In genomic region chr9:133121200-133122166, GRCh38 we compare ENCODE assay signal across 1 cellular context.
TF ChIP-seq lines count a peak whose summit lies in the region.

RALGDS (minus strand) TSS chr9:133121240; CDS start chr9:133121154, 86 bp downstream.

TF ChIP-seq in K562, 482 proteins besides CTCF, POLR2A, EP300 and RAD21 (continued from another document and continues in another):
- TF ChIP-seq USF1 (CRISPR knock-in tag; IDR thresholded peaks at IDR 0.05) (peak; percentile 59), MTA1 (IDR thresholded peaks at IDR 0.05; ENCODE audit: borderline replicate concordance) (peak; percentile 42; the same call in 1 of the 2 replicates), ZNF592 (IDR thresholded peaks at IDR 0.05) (peak; percentile 25; the same call in 1 of the 2 replicates), ZNF507 (tag; conservative IDR thresholded peaks at IDR 0.05) (no peak), ATF3 (IDR thresholded peaks at IDR 0.05) (peak; percentile 47; the same call in 1 of the 2 replicates), ATF3 (CRISPR knock-in tag; conservative IDR thresholded peaks at IDR 0.05) (no peak), ZNF174 (CRISPR knock-in tag; IDR thresholded peaks at IDR 0.05) (no peak), FOSL1 (tag; conservative IDR thresholded peaks at IDR 0.05) (0 out of 2 replicates have a peak, but pooled peaks have one; percentile 13), HMG20A (CRISPR knock-in tag; conservative IDR thresholded peaks at IDR 0.05) (no peak), ZNF133 (CRISPR knock-in tag; IDR thresholded peaks at IDR 0.05) (no peak), CBFA2T3 (IDR thresholded peaks at IDR 0.05) (no peak; the same call in 1 of the 2 replicates), NRF1 (conservative IDR thresholded peaks at IDR 0.05 in 1 of 2, IDR thresholded peaks at IDR 0.05 in 1 of 2) (peak; percentile 79 to 82), SP1 (CRISPR knock-in tag; IDR thresholded peaks at IDR 0.05) (peak; percentile 81; the same call in 1 of the 2 replicates), ZNF408 (CRISPR knock-in tag; IDR thresholded peaks at IDR 0.05; ENCODE audit: low read depth) (no peak), HNRNPL (IDR thresholded peaks at IDR 0.05; ENCODE audit: low read depth, low read length) (no peak), GABPB2 (CRISPR knock-in tag; conservative IDR thresholded peaks at IDR 0.05) (no peak), NR1H2 (CRISPR knock-in tag; IDR thresholded peaks at IDR 0.05) (0 out of 2 replicates have a peak, but pooled peaks have one; percentile 65), JUN (IDR thresholded peaks at IDR 0.05; ENCODE audit: borderline replicate concordance, low read depth, low read length) (0 out of 2 replicates have a peak, but pooled peaks have one; percentile 31), JUN (CRISPR knock-in tag; IDR thresholded peaks at IDR 0.05; ENCODE audit: borderline replicate concordance) (no peak), USF2 (CRISPR knock-in tag; IDR thresholded peaks at IDR 0.05) (peak; percentile 51), SMARCA4 (IDR thresholded peaks at IDR 0.05) (peak; percentile 14; the same call in 1 of the 2 replicates), ZNF24 (IDR thresholded peaks at IDR 0.05) (no peak), MGA (IDR thresholded peaks at IDR 0.05) (peak; percentile 51), PHF21A (IDR thresholded peaks at IDR 0.05; ENCODE audit: borderline replicate concordance, low read depth) (no peak), MAZ (CRISPR knock-in tag; conservative IDR thresholded peaks at IDR 0.05 in 1 of 2, IDR thresholded peaks at IDR 0.05 in 1 of 2) (0 out of 4 replicates have a peak, but pooled peaks of 1 of the 2 experiments have one; percentile 37), PTBP1 (IDR thresholded peaks at IDR 0.05; ENCODE audit: low read depth, low read length) (no peak), CHCHD3 (CRISPR knock-in tag; IDR thresholded peaks at IDR 0.05) (no peak), DPF2 (IDR thresholded peaks at IDR 0.05) (peak; percentile 22; the same call in 1 of the 2 replicates), ZBTB11 (CRISPR knock-in tag; IDR thresholded peaks at IDR 0.05) (0 out of 6 replicates have a peak, but pooled peaks of 1 of the 3 experiments have one; percentile 30), GMEB1 (CRISPR knock-in tag; IDR thresholded peaks at IDR 0.05) (no peak; the same call in 1 of the 2 replicates), ZBTB7A (IDR thresholded peaks at IDR 0.05; ENCODE audit: borderline replicate concordance, control insufficient read depth, low read depth, low read length) (peak; percentile 50; the same call in 1 of the 2 replicates), MYNN (IDR thresholded peaks at IDR 0.05) (no peak), MYNN (CRISPR knock-in tag; IDR thresholded peaks at IDR 0.05) (no peak)
